Comparison of ENCODE assay signal across 7 cellular contexts in the genomic region with DNA sequence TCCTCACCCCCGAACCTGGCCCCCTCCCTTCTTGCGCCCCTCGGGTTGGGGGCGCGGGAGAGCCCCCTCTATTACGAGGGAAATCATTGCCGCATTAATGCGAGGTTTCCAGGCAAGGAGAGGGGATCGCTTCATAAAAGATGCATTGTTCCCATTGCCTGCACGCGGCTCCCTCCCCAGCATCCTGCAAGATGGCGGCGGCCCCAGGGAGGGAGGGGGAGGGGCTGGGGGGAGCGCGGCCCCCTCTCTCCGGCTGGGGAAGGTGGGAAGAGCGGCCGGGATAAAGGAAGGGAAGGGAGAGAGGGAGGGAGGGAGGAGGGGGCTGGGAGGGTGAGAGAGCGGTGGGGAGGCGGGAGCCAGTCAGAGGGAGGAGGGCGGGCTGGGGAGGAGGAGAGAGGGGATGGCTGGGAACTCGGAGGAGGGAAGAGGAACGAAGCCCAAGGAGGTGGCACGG. TPM values are rescaled to one million over a fixed set of nuclear protein-coding genes. Genes with fewer than 3 reads are reported as not detected.
DNase-seq lines count a peak whose midpoint lies in the region; ATAC-seq and TF ChIP-seq lines count a peak whose summit lies in the region.
"Not testable (repeated sequence)": the region's sequence is repeated elsewhere in the genome, so short reads cannot be mapped to it uniquely, and the experiment has no call there.

No MANE protein-coding gene starts in this region.

- not testable (repeated sequence) for H3K4me2 ChIP-seq in mammary epithelial cell (ENCODE audit: insufficient read depth, low read depth, low read length)

- not testable (repeated sequence) for H3K27ac ChIP-seq in mammary epithelial cell (ENCODE audit: insufficient read depth, low read depth, low read length); lung (ENCODE audit: low read depth in 1 of 2, low read length in 1 of 2); rectal smooth muscle tissue (ENCODE audit: low read depth, low read length)
- H3K27ac ChIP-seq in gastroesophageal sphincter = peak overlapping the region in 1 of 4 donors; percentile 65

- not testable (repeated sequence) for H3K9ac ChIP-seq in mammary epithelial cell (ENCODE audit: insufficient read depth, low read length); rectal smooth muscle tissue (ENCODE audit: low read length)

- CTCF ChIA-PET in mammary epithelial cell (lab: Charles Lee; ENCODE audit: low non-redundant PET) = not testable (repeated sequence)

- WGBS in mammary epithelial cell (ENCODE audit: low coverage, missing lambda C conversion rate) = 0% methylated on average over 5 of the region's 24 CpGs
- no CpG with 5 or more reads among the region's 24 CpGs for WGBS in gastroesophageal sphincter (ENCODE audit: low coverage in 1 of 2), 2 donors
- WGBS in lung, 2 donors = 0 to 2% methylated on average over 10 to 13 of the region's 24 CpGs

- not testable (repeated sequence) for H3K4me1 ChIP-seq in mammary epithelial cell (ENCODE audit: insufficient read depth, low read length); gastroesophageal sphincter; lung (ENCODE audit: control insufficient read depth in 2 of 2, insufficient read depth in 2 of 2, low read length in 2 of 2); rectal smooth muscle tissue (ENCODE audit: control insufficient read depth, insufficient read depth, low read length)

- H3K27ac Mint-ChIP-seq in T-helper 17 cell = not testable (repeated sequence)

- H3K27me3 Mint-ChIP-seq in T-helper 17 cell = not testable (repeated sequence)

- TF ChIP-seq CTCF in mammary epithelial cell (conservative IDR thresholded peaks at IDR 0.05 in 1 of 2, IDR thresholded peaks at IDR 0.05 in 1 of 2; ENCODE audit: extremely low read depth in 1 of 2, insufficient read depth in 1 of 2, low read depth in 1 of 2, low read length in 2 of 2); gastroesophageal sphincter (IDR thresholded peaks at IDR 0.05); lung (IDR thresholded peaks at IDR 0.05; ENCODE audit: control extremely low read depth, extremely low read depth): not testable (repeated sequence)

- H3K4me3 Mint-ChIP-seq in T-helper 17 cell = peak overlapping the region; percentile 25

- not testable (repeated sequence) for H4K20me1 ChIP-seq in mammary epithelial cell (ENCODE audit: insufficient read depth, low read length)

- in situ Hi-C loops in mammary epithelial cell (cut with MboI; ENCODE audit: low sequenced_read_pairs in 2 of 2) = not testable (repeated sequence)

- BruUV-seq in mammary epithelial cell (replicated peaks; lab: Mats Ljungman, UMichigan) = not testable (repeated sequence)

- H3K36me3 Mint-ChIP-seq in T-helper 17 cell (ENCODE audit: low read depth) = not testable (repeated sequence)

- not testable (repeated sequence) for H3K9me3 ChIP-seq in T-helper 17 cell (ENCODE audit: control insufficient read depth, low read length, poor library complexity, severe bottlenecking); mammary epithelial cell (replicated peaks; ENCODE audit: insufficient read depth, low read length); gastroesophageal sphincter; lung (ENCODE audit: control insufficient read depth in 2 of 2, insufficient read depth in 1 of 2, low read length in 1 of 2)

- TF ChIP-seq EP300 in gastroesophageal sphincter (IDR thresholded peaks at IDR 0.05) = not testable (repeated sequence)

- dilution Hi-C loops in mammary epithelial cell (cut with HindIII; ENCODE audit: low sequenced_read_pairs) = not testable (repeated sequence)

- peak; percentile 29 for ATAC-seq in T-helper 17 cell
- ATAC-seq in gastroesophageal sphincter = peak; percentile 82
- peak; percentile 50 for ATAC-seq in lung (ENCODE audit: insufficient read depth, low FRiP score)

- H3K4me3 ChIP-seq in mammary epithelial cell (replicated peaks in 1 of 3; ENCODE audit: insufficient read depth in 1 of 3, low read depth in 2 of 3, low read length in 3 of 3) (peak overlapping the region in 1 of 3 experiments; percentile 31), gastroesophageal sphincter (peak overlapping the region; percentile 57 to 66), rectal smooth muscle tissue (ENCODE audit: low read length) (peak overlapping the region; percentile 52)
- H3K4me3 ChIP-seq in lung = not testable (repeated sequence)

- H3K4me1 Mint-ChIP-seq in T-helper 17 cell = not testable (repeated sequence)

- H3K79me2 ChIP-seq in mammary epithelial cell (ENCODE audit: insufficient read depth, low read length) = not testable (repeated sequence)

- DNase-seq in EL (peak; percentile 31), NCI-H1694 treated with DMSO at 0.1 percent for 48 hours (lab: John Stamatoyannopoulos, UW) (peak; percentile 60)
- not testable (repeated sequence) for DNase-seq in T-helper 17 cell; mammary epithelial cell; lung (ENCODE audit: low spot score)

- H2AFZ ChIP-seq in mammary epithelial cell (ENCODE audit: low read depth, low read length) = peak overlapping the region; percentile 67

- H3K27me3 ChIP-seq in mammary epithelial cell (ENCODE audit: insufficient read depth, low read length); gastroesophageal sphincter; lung (ENCODE audit: control insufficient read depth, insufficient read depth); rectal smooth muscle tissue (ENCODE audit: control insufficient read depth, insufficient read depth, low read length): not testable (repeated sequence)

- intact Hi-C loops in mammary epithelial cell (cut with micrococcal nuclease) = not testable (repeated sequence)

- H3K36me3 ChIP-seq in mammary epithelial cell (ENCODE audit: insufficient read depth, low read length); gastroesophageal sphincter; lung (ENCODE audit: control insufficient read depth in 2 of 2, insufficient read depth in 2 of 2, low read length in 2 of 2); rectal smooth muscle tissue (ENCODE audit: control insufficient read depth, insufficient read depth, low read length): not testable (repeated sequence)

- not testable (repeated sequence) for TF ChIP-seq POLR2A in gastroesophageal sphincter (IDR thresholded peaks at IDR 0.05)

RNA-seq across cellular contexts. Expression of a gene that starts 58.3 kb away (rescaled TPM):
- total RNA-seq in T-helper 17 cell (10 to 100 TPM; 18.9 to 19.5 TPM), mammary epithelial cell (10 to 100 TPM; 20.3 to 28.3 TPM), gastroesophageal sphincter (10 to 100 TPM; 34.4 to 58.3 (median 46.0) TPM), lung (10 to 100 TPM; 33.4 to 90.5 TPM)
- polyA plus RNA-seq in mammary epithelial cell (14.7 TPM), lung (10 to 100 TPM; 28.5 to 56.3 TPM)
- 25.9 TPM for polyA minus RNA-seq in mammary epithelial cell

Comparison
In these comparisons a context has a peak if more than half of its experiments do, and no peak if none do; other contexts are left out.
1. ATAC-seq: peak in every context shown above with its lines; median percentile 82 in gastroesophageal sphincter; 50 in lung; 29 in T-helper 17 cell.